ENCODE assay signal across 20 cellular contexts in genomic region chr9:121836382-121836885, GRCh38.
"Had no signal": no experiment of that assay in that cellular context is flagged by ENCODE, and none has a peak within 500 bp of the region (broad histone marks: within the 10 kb centered on the region; RNA-seq: fewer than 3 reads in every experiment).

No MANE protein-coding gene starts in this region.

- H3K27me3 ChIP-seq: breast epithelium, esophagus squamous epithelium, heart right ventricle, neutrophil, transverse colon had no signal

- H2AFZ ChIP-seq: parathyroid adenoma had no signal

- H3K9ac ChIP-seq: parathyroid adenoma had no signal

- H3K4me1 ChIP-seq: breast epithelium, esophagus squamous epithelium, transverse colon had no signal

- H3K36me3 ChIP-seq: breast epithelium, esophagus squamous epithelium, heart right ventricle, neutrophil, transverse colon had no signal

- FAIRE-seq: astrocyte had no signal

- H3K79me2 ChIP-seq: parathyroid adenoma had no signal

- H3K4me1 Mint-ChIP-seq: activated naive CD4-positive, alpha-beta T cell treated with anti-CD3 and anti-CD28 coated beads, Interleukin-2, amount 50 U/mL, for 24 hours; immature natural killer cell; natural killer cell had no signal

- ATAC-seq: activated T-cell treated with anti-CD3 and anti-CD28 coated beads, Interleukin-2, amount 50 U/mL, for 4 hours; heart right ventricle; natural killer cell had no signal

- H3K9me3 ChIP-seq: breast epithelium, esophagus squamous epithelium, heart right ventricle, neutrophil, transverse colon had no signal

- DNase-seq: activated CD4-positive, alpha-beta T cell treated with anti-CD3 and anti-CD28 coated beads, Interleukin-2, amount 50 U/mL, for 4 hours; activated T-cell treated with anti-CD3 and anti-CD28 coated beads, Interleukin-2, amount 50 U/mL, for 4 hours; cerebellar nuclear complex; effector memory CD4-positive, alpha-beta T cell; esophagus squamous epithelium; heart right ventricle; immature natural killer cell; natural killer cell; SIG-M5; stimulated activated CD4-positive, alpha-beta T cell treated with anti-CD3 and anti-CD28 coated beads, Interleukin-2, amount 100 ng/mL, for 24 hours; stimulated activated naive CD4-positive, alpha-beta T cell treated with Interleukin-2 at 50 U/mL for 16 hours; substantia nigra; T1000; transverse colon had no signal

- H3K27ac ChIP-seq: breast epithelium, esophagus squamous epithelium, heart right ventricle, neutrophil, parathyroid adenoma, transverse colon had no signal

- H3K36me3 Mint-ChIP-seq: natural killer cell had no signal

- H3K4me3 ChIP-seq: breast epithelium, esophagus squamous epithelium, heart right ventricle, transverse colon had no signal

- H3K27me3 Mint-ChIP-seq: activated naive CD4-positive, alpha-beta T cell treated with anti-CD3 and anti-CD28 coated beads, Interleukin-2, amount 50 U/mL, for 24 hours; dendritic cell treated with granulocyte-macrophage colony-stimulating factor and Interleukin-4, amounts not matched to agents 40 ng/mL and 50 ng/mL, for 4 days had no signal

- H3K9me3 Mint-ChIP-seq: activated naive CD4-positive, alpha-beta T cell treated with anti-CD3 and anti-CD28 coated beads, Interleukin-2, amount 50 U/mL, for 24 hours; activated T-cell treated with anti-CD3 and anti-CD28 coated beads, Interleukin-2, amount 50 U/mL, for 4 hours; dendritic cell treated with granulocyte-macrophage colony-stimulating factor and Interleukin-4, amounts not matched to agents 40 ng/mL and 50 ng/mL, for 4 days; immature natural killer cell; natural killer cell had no signal

- H3K4me3 Mint-ChIP-seq: activated naive CD4-positive, alpha-beta T cell treated with anti-CD3 and anti-CD28 coated beads, Interleukin-2, amount 50 U/mL, for 24 hours; activated T-cell treated with anti-CD3 and anti-CD28 coated beads, Interleukin-2, amount 50 U/mL, for 4 hours; dendritic cell treated with granulocyte-macrophage colony-stimulating factor and Interleukin-4, amounts not matched to agents 40 ng/mL and 50 ng/mL, for 4 days; immature natural killer cell; natural killer cell had no signal

- H3K27ac Mint-ChIP-seq: activated naive CD4-positive, alpha-beta T cell treated with anti-CD3 and anti-CD28 coated beads, Interleukin-2, amount 50 U/mL, for 24 hours; dendritic cell treated with granulocyte-macrophage colony-stimulating factor and Interleukin-4, amounts not matched to agents 40 ng/mL and 50 ng/mL, for 4 days; immature natural killer cell; natural killer cell had no signal
